Comparison of ENCODE assay signal across 15 cellular contexts in genomic region chr6:139145661-139146060, GRCh38. TPM values are rescaled to one million over a fixed set of nuclear protein-coding genes. Genes with fewer than 3 reads are reported as not detected.
DNase-seq lines count a peak whose midpoint lies in the region; ATAC-seq and TF ChIP-seq lines count a peak whose summit lies in the region.
"Had no signal": no experiment of that assay in that cellular context is flagged by ENCODE, and none has a peak within 500 bp of the region (broad histone marks: within the 10 kb centered on the region; RNA-seq: fewer than 3 reads in every experiment).

No MANE protein-coding gene starts in this region.

- H3K27me3 Mint-ChIP-seq in activated CD4-positive, alpha-beta T cell treated with anti-CD3 and anti-CD28 coated beads, Interleukin-2, amount 10 ng/mL, durations not matched to agents 7 days and 5 days, result no peaks in the 10 kb centered on the region
- H3K27me3 Mint-ChIP-seq in activated naive CD8-positive, alpha-beta T cell treated with anti-CD3 and anti-CD28 coated beads, Interleukin-2, amount 50 U/mL, for 24 hours, result no peaks in the 10 kb centered on the region
- no peaks in the 10 kb centered on the region for H3K27me3 Mint-ChIP-seq in stimulated activated memory B cell treated with anti-CD40 and anti-IgM and Interleukin-4, amounts not matched to agents 10 μg/mL and 1 μg/mL and 100 μg/mL, for 72 hours

- TF ChIP-seq CTCF in OCI-LY1 (IDR thresholded peaks at IDR 0.05; ENCODE audit: low read length), result no peak

- H3F3A ChIP-seq in OCI-LY1 (ENCODE audit: insufficient read depth, low read length), result no peaks in the 10 kb centered on the region

- POLR2A ChIA-PET in activated CD4-positive, alpha-beta T cell treated with anti-CD3 and anti-CD28 coated beads, Interleukin-2, amount 10 ng/mL, durations not matched to agents 7 days and 5 days (lab: Charles Lee), result no interaction called here

- no peak overlapping the region for H2AFZ ChIP-seq in OCI-LY1 (ENCODE audit: low read length)

- H3K9me3 Mint-ChIP-seq in activated CD4-positive, alpha-beta T cell treated with anti-CD3 and anti-CD28 coated beads, Interleukin-2, amount 10 ng/mL, durations not matched to agents 7 days and 5 days, result peaks cover 2% of the 10 kb centered on the region
- H3K9me3 Mint-ChIP-seq in activated naive CD8-positive, alpha-beta T cell treated with anti-CD3 and anti-CD28 coated beads, Interleukin-2, amount 50 U/mL, for 24 hours, result no peaks in the 10 kb centered on the region
- H3K9me3 Mint-ChIP-seq in stimulated activated memory B cell treated with anti-CD40 and anti-IgM and Interleukin-4, amounts not matched to agents 10 μg/mL and 1 μg/mL and 100 μg/mL, for 72 hours, result no peaks in the 10 kb centered on the region

- H3K4me3 ChIP-seq in OCI-LY1 (ENCODE audit: low read depth, low read length, poor library complexity, severe bottlenecking), result no peak overlapping the region
- H3K4me3 ChIP-seq: transverse colon had no signal

- peaks cover 14% of the 10 kb centered on the region for H3K36me3 ChIP-seq in OCI-LY1 (ENCODE audit: insufficient read depth, low read length)
- H3K36me3 ChIP-seq: transverse colon had no signal

- no peak overlapping the region for H3K9ac ChIP-seq in OCI-LY1 (ENCODE audit: low read length)

- no peaks in the 10 kb centered on the region for H3K27me3 ChIP-seq in OCI-LY1 (ENCODE audit: insufficient read depth, low read length)
- H3K27me3 ChIP-seq: transverse colon had no signal

- H3K36me3 Mint-ChIP-seq in activated CD4-positive, alpha-beta T cell treated with anti-CD3 and anti-CD28 coated beads, Interleukin-2, amount 10 ng/mL, durations not matched to agents 7 days and 5 days (ENCODE audit: low read depth), result peaks cover 43% of the 10 kb centered on the region
- peaks cover 21% of the 10 kb centered on the region for H3K36me3 Mint-ChIP-seq in activated naive CD8-positive, alpha-beta T cell treated with anti-CD3 and anti-CD28 coated beads, Interleukin-2, amount 50 U/mL, for 24 hours (ENCODE audit: low read depth)
- H3K36me3 Mint-ChIP-seq in stimulated activated memory B cell treated with anti-CD40 and anti-IgM and Interleukin-4, amounts not matched to agents 10 μg/mL and 1 μg/mL and 100 μg/mL, for 72 hours, result no peaks in the 10 kb centered on the region

- CTCF ChIA-PET in activated CD4-positive, alpha-beta T cell treated with anti-CD3 and anti-CD28 coated beads, Interleukin-2, amount 10 ng/mL, durations not matched to agents 7 days and 5 days (lab: Charles Lee), result interaction anchor here (0.8 to 2.7 kb wide), 6 partner anchors 9 to 206 kb away, joined by 3 to 11 read pairs (median 6); partner anchors contain the start of gene HECA

- peaks cover 88% of the 10 kb centered on the region for H3K4me1 Mint-ChIP-seq in activated CD4-positive, alpha-beta T cell treated with anti-CD3 and anti-CD28 coated beads, Interleukin-2, amount 10 ng/mL, durations not matched to agents 7 days and 5 days
- H3K4me1 Mint-ChIP-seq in activated naive CD8-positive, alpha-beta T cell treated with anti-CD3 and anti-CD28 coated beads, Interleukin-2, amount 50 U/mL, for 24 hours, result peaks cover 95% of the 10 kb centered on the region
- H3K4me1 Mint-ChIP-seq in stimulated activated memory B cell treated with anti-CD40 and anti-IgM and Interleukin-4, amounts not matched to agents 10 μg/mL and 1 μg/mL and 100 μg/mL, for 72 hours, result peaks cover 88% of the 10 kb centered on the region

- peak; percentile 14 for ATAC-seq in activated naive CD8-positive, alpha-beta T cell treated with anti-CD3 and anti-CD28 coated beads, Interleukin-2, amount 50 U/mL, for 24 hours
- ATAC-seq in stimulated activated memory B cell treated with anti-CD40 and anti-IgM and Interleukin-4, amounts not matched to agents 10 μg/mL and 1 μg/mL and 100 μg/mL, for 72 hours, result no peak
- no peak for ATAC-seq in Right ventricle myocardium superior (ENCODE audit: poor library complexity)
- no peak for ATAC-seq in GM19467 (IDR thresholded peaks at IDR 0.05; ENCODE audit: unreplicated experiment)

- peak overlapping the region; percentile 29; the same call in 1 of the 2 replicates for H3K4me2 ChIP-seq in OCI-LY1 (ENCODE audit: low read length)

- peaks cover 57% of the 10 kb centered on the region for H3K4me1 ChIP-seq in OCI-LY1 (ENCODE audit: insufficient read depth, low read length, severe bottlenecking)

- H3K9me2 ChIP-seq in OCI-LY1 (ENCODE audit: low read depth, low read length), result no peaks in the 10 kb centered on the region

- no peaks in the 10 kb centered on the region for H4K20me1 ChIP-seq in OCI-LY1 (ENCODE audit: insufficient read depth, low read length)

- peak overlapping the region; percentile 78 for H3K27ac Mint-ChIP-seq in activated CD4-positive, alpha-beta T cell treated with anti-CD3 and anti-CD28 coated beads, Interleukin-2, amount 10 ng/mL, durations not matched to agents 7 days and 5 days
- H3K27ac Mint-ChIP-seq in activated naive CD8-positive, alpha-beta T cell treated with anti-CD3 and anti-CD28 coated beads, Interleukin-2, amount 50 U/mL, for 24 hours, result peak overlapping the region; percentile 95
- peak overlapping the region; percentile 33 for H3K27ac Mint-ChIP-seq in stimulated activated memory B cell treated with anti-CD40 and anti-IgM and Interleukin-4, amounts not matched to agents 10 μg/mL and 1 μg/mL and 100 μg/mL, for 72 hours

- H3K9me3 ChIP-seq in OCI-LY1 (ENCODE audit: low read length), result no peaks in the 10 kb centered on the region
- H3K9me3 ChIP-seq: transverse colon had no signal

- no peak for DNase-seq in activated CD4-positive, alpha-beta T cell treated with anti-CD3 and anti-CD28 coated beads, Interleukin-2, amount 10 ng/mL, durations not matched to agents 7 days and 5 days
- no peak for DNase-seq in activated CD4-positive, alpha-beta T cell treated with anti-CD3 and anti-CD28 coated beads, Interleukin-2, amount 50 U/mL, for 1 hour
- no peak for DNase-seq in activated naive CD8-positive, alpha-beta T cell treated with anti-CD3 and anti-CD28 coated beads, Interleukin-2, amount 50 U/mL, for 24 hours
- DNase-seq in DMS153 (lab: John Stamatoyannopoulos, UW), result no peak
- DNase-seq in Right ventricle myocardium superior, result no peak
- DNase-seq: activated gamma-delta T cell, foreskin melanocyte, kidney glomerular epithelial cell, NCI-H1417, NCI-H524 treated with DMSO at 0.1 percent for 48 hours, transverse colon had no signal

- intact Hi-C loops in Right ventricle myocardium superior (cut with DNase I), result no loop called here

- peak overlapping the region; percentile 50 for H3K4me3 Mint-ChIP-seq in activated CD4-positive, alpha-beta T cell treated with anti-CD3 and anti-CD28 coated beads, Interleukin-2, amount 10 ng/mL, durations not matched to agents 7 days and 5 days
- peak overlapping the region; percentile 71 for H3K4me3 Mint-ChIP-seq in activated naive CD8-positive, alpha-beta T cell treated with anti-CD3 and anti-CD28 coated beads, Interleukin-2, amount 50 U/mL, for 24 hours
- H3K4me3 Mint-ChIP-seq in stimulated activated memory B cell treated with anti-CD40 and anti-IgM and Interleukin-4, amounts not matched to agents 10 μg/mL and 1 μg/mL and 100 μg/mL, for 72 hours, result peak overlapping the region; percentile 63

- no peak overlapping the region for H3K27ac ChIP-seq in OCI-LY1 (ENCODE audit: low read depth, low read length, poor library complexity, severe bottlenecking)
- H3K27ac ChIP-seq: epithelial cell of prostate, transverse colon had no signal

- peaks cover 86% of the 10 kb centered on the region for H3K79me2 ChIP-seq in OCI-LY1 (ENCODE audit: insufficient read depth, low read length)

RNA-seq across cellular contexts. Expression of gene HECA, which starts 10.8 kb away (rescaled TPM):
- 10 to 100 TPM; 59.2 to 60.1 TPM for total RNA-seq in activated CD4-positive, alpha-beta T cell treated with anti-CD3 and anti-CD28 coated beads, Interleukin-2, amount 10 ng/mL, durations not matched to agents 7 days and 5 days
- 54.2 TPM for total RNA-seq in Right ventricle myocardium superior

Comparison
In these comparisons a context has a peak if more than half of its experiments do, and no peak if none do; other contexts are left out.
1. H3K27ac Mint-ChIP-seq: peak in every context shown above with its lines; median percentile 95 in activated naive CD8-positive, alpha-beta T cell treated with anti-CD3 and anti-CD28 coated beads, Interleukin-2, amount 50 U/mL, for 24 hours; 78 in activated CD4-positive, alpha-beta T cell treated with anti-CD3 and anti-CD28 coated beads, Interleukin-2, amount 10 ng/mL, durations not matched to agents 7 days and 5 days; 33 in stimulated activated memory B cell treated with anti-CD40 and anti-IgM and Interleukin-4, amounts not matched to agents 10 μg/mL and 1 μg/mL and 100 μg/mL, for 72 hours.